Comparison of ENCODE assay signal across 8 cellular contexts in genomic region chr17:79993390-79994221, GRCh38. TPM values are rescaled to one million over a fixed set of nuclear protein-coding genes. Genes with fewer than 3 reads are reported as not detected.
DNase-seq lines count a peak whose midpoint lies in the region; ATAC-seq and TF ChIP-seq lines count a peak whose summit lies in the region.

No MANE protein-coding gene starts in this region.

- H3K27ac Mint-ChIP-seq in activated T-cell treated with anti-CD3 and anti-CD28 coated beads, Interleukin-2, amount 50 U/mL, for 72 hours = peak overlapping the region; percentile 49

- H3K36me3 Mint-ChIP-seq in activated T-cell treated with anti-CD3 and anti-CD28 coated beads, Interleukin-2, amount 50 U/mL, for 72 hours (ENCODE audit: insufficient read depth in 2 of 2) = peaks cover 3 to 9% of the 10 kb centered on the region in 2 donors

- H3K9ac ChIP-seq in skeletal muscle satellite cell (ENCODE audit: low read depth, low read length) = no peak overlapping the region

- no peak for TF ChIP-seq CTCF in heart left ventricle (IDR thresholded peaks at IDR 0.05)
- no peak for TF ChIP-seq CTCF in GM13976 (IDR thresholded peaks at IDR 0.05; ENCODE audit: borderline replicate concordance, control extremely low read depth, extremely low read depth, insufficient read depth, missing control alignments)

- H3K4me3 ChIP-seq in H7 (ENCODE audit: insufficient read depth, low read depth, low read length) = no peak overlapping the region
- H3K4me3 ChIP-seq in heart left ventricle = peak overlapping the region in 4 of 12 donors; percentile 8 to 15 (median 10)
- no peak overlapping the region for H3K4me3 ChIP-seq in skeletal muscle satellite cell (ENCODE audit: low read length)

- WGBS in heart left ventricle, 4 donors = 30 to 49% (median 37%) methylated on average over 16 to 22 of the region's 22 CpGs

- H3K27me3 ChIP-seq in H7 (ENCODE audit: control insufficient read depth, insufficient read depth, low read length) (no peaks in the 10 kb centered on the region), heart left ventricle (no peaks in the 10 kb centered on the region), skeletal muscle satellite cell (ENCODE audit: control insufficient read depth, insufficient read depth, low read length) (no peaks in the 10 kb centered on the region)

- peak overlapping the region; percentile 90 to 92 for H3K4me3 Mint-ChIP-seq in activated T-cell treated with anti-CD3 and anti-CD28 coated beads, Interleukin-2, amount 50 U/mL, for 72 hours

- in situ Hi-C loops in GM13976 (cut with MboI; ENCODE audit: low sequenced_read_pairs, unreplicated experiment) = no loop called here

- peaks cover 0 to 59% (median 28%) of the 10 kb centered on the region in 12 donors for H3K4me1 ChIP-seq in heart left ventricle
- peaks cover 23% of the 10 kb centered on the region for H3K4me1 ChIP-seq in skeletal muscle satellite cell (ENCODE audit: control insufficient read depth, insufficient read depth, low read length)

- H3K9me3 Mint-ChIP-seq in activated T-cell treated with anti-CD3 and anti-CD28 coated beads, Interleukin-2, amount 50 U/mL, for 72 hours = no peaks in the 10 kb centered on the region

- TF ChIP-seq POLR2A in heart left ventricle (IDR thresholded peaks at IDR 0.05) = no peak

- H3K27me3 Mint-ChIP-seq in activated T-cell treated with anti-CD3 and anti-CD28 coated beads, Interleukin-2, amount 50 U/mL, for 72 hours (ENCODE audit: low read depth) = no peaks in the 10 kb centered on the region

- intact Hi-C loops in heart left ventricle (cut with DNase I) = loop anchor here in 9 of 10 donors (5.0 to 10.0 kb wide), 12 partner anchors 129 to 251 kb away; partner anchors contain the start of gene CBX8 (in 1 of the 9)

- peak overlapping the region; percentile 44 for H3K4me2 ChIP-seq in skeletal muscle satellite cell (ENCODE audit: low read length)

- peaks cover 68% of the 10 kb centered on the region for H3K4me1 Mint-ChIP-seq in activated T-cell treated with anti-CD3 and anti-CD28 coated beads, Interleukin-2, amount 50 U/mL, for 72 hours (ENCODE audit: low read depth)

- ATAC-seq in activated T-cell treated with anti-CD3 and anti-CD28 coated beads, Interleukin-2, amount 50 U/mL, for 72 hours (replicated peaks in 1 of 2) = peak; percentile 56 to 65
- ATAC-seq in heart left ventricle = peak; percentile 74 to 83 (median 78)
- ATAC-seq in HG03039 (IDR thresholded peaks at IDR 0.05; ENCODE audit: unreplicated experiment) = no peak

- H3K9me3 ChIP-seq in heart left ventricle = no peaks in the 10 kb centered on the region
- H3K9me3 ChIP-seq in skeletal muscle satellite cell (replicated peaks; ENCODE audit: low read length) = no peaks in the 10 kb centered on the region

- H3K36me3 ChIP-seq in H7 (replicated peaks; ENCODE audit: control insufficient read depth, insufficient read depth, low read length) (no peaks in the 10 kb centered on the region), heart left ventricle (peaks cover 0 to under 1% (median 0%) of the 10 kb centered on the region in 9 donors), skeletal muscle satellite cell (ENCODE audit: insufficient read depth, low read length) (no peaks in the 10 kb centered on the region)

- peak; percentile 85 for DNase-seq in H7
- DNase-seq in NCI-H510A treated with DMSO at 0.1 percent for 48 hours (lab: John Stamatoyannopoulos, UW) = peak; percentile 69
- peak; percentile 75 to 85 for DNase-seq in activated T-cell treated with anti-CD3 and anti-CD28 coated beads, Interleukin-2, amount 50 U/mL, for 72 hours
- peak; percentile 70 to 94 (median 82) for DNase-seq in heart left ventricle
- DNase-seq in NCI-H128 (lab: John Stamatoyannopoulos, UW; ENCODE audit: unreplicated experiment) = no peak
- DNase-seq in GM13976 (ENCODE audit: low spot score) = no peak

- H3K27ac ChIP-seq in heart left ventricle = peak overlapping the region in 11 of 12 donors; percentile 12 to 83 (median 75)

RNA-seq across cellular contexts. Expression of gene TBC1D16, which starts 42.1 kb away (rescaled TPM):
- total RNA-seq in H7 (2014; rRNA removed; shearing (Covaris generic)) = 81.8 and 95.8 TPM in 2 replicates
- total RNA-seq in activated T-cell treated with anti-CD3 and anti-CD28 coated beads, Interleukin-2, amount 50 U/mL, for 72 hours = 10 to 100 TPM; 15.8 to 32.8 TPM
- total RNA-seq in heart left ventricle = 10 to 100 TPM; 12.3 to 22.1 (median 17.5) TPM
- polyA plus RNA-seq in heart left ventricle = 10 to 100 TPM in 1 of 2 donors, 1 to 10 TPM in 1; 5.3 to 14.1 TPM
- total RNA-seq in skeletal muscle satellite cell (2012; rRNA removed) = 49.1 and 59.3 TPM in 2 replicates

RNA-seq across cellular contexts. Expression of gene CCDC40, which starts 42.8 kb away (rescaled TPM):
- total RNA-seq in H7 (2014; rRNA removed; shearing (Covaris generic)) = 3.8 and 4.2 TPM in 2 replicates
- 1 to 10 TPM in 1 of 2 donors, under 1 TPM in 1; 0.53 to 1.3 TPM for total RNA-seq in activated T-cell treated with anti-CD3 and anti-CD28 coated beads, Interleukin-2, amount 50 U/mL, for 72 hours
- 1 to 10 TPM; 2.4 to 9.0 (median 5.9) TPM for total RNA-seq in heart left ventricle
- polyA plus RNA-seq in heart left ventricle = 1 to 10 TPM; 2.7 to 6.1 TPM
- total RNA-seq in skeletal muscle satellite cell (2012; rRNA removed) = 2.0 and 2.8 TPM in 2 replicates

Comparison
In these comparisons a context has a peak if more than half of its experiments do, and no peak if none do; other contexts are left out.
1. DNase-seq: peak in H7 (single experiment), NCI-H510A treated with DMSO at 0.1 percent for 48 hours (single experiment), activated T-cell treated with anti-CD3 and anti-CD28 coated beads, Interleukin-2, amount 50 U/mL, for 72 hours (2 of 2) and heart left ventricle (5 of 5); none in NCI-H128 (single experiment) and GM13976 (single experiment).